In genomic region chr13:48603375-48603774, GRCh38 we compare ENCODE assay signal across 21 cellular contexts. TPM values are rescaled to one million over a fixed set of nuclear protein-coding genes. Genes with fewer than 3 reads are reported as not detected.
DNase-seq lines count a peak whose midpoint lies in the region; ATAC-seq, FAIRE-seq and TF ChIP-seq lines count a peak whose summit lies in the region.
"Had no signal": no experiment of that assay in that cellular context is flagged by ENCODE, and none has a peak within 500 bp of the region (broad histone marks: within the 10 kb centered on the region; RNA-seq: fewer than 3 reads in every experiment).

No MANE protein-coding gene starts in this region.

- no peak for TF ChIP-seq POLR2A in GM12878 (IDR thresholded peaks at IDR 0.05; ENCODE audit: low read depth, low read length)
- no peak for TF ChIP-seq POLR2A in sigmoid colon (IDR thresholded peaks at IDR 0.05)

- TF ChIP-seq RAD21 in GM12878 (IDR thresholded peaks at IDR 0.05; ENCODE audit: insufficient read depth, low read depth, low read length): no peak

- no peaks in the 10 kb centered on the region; a peak in 1 of 4 replicates for H3K27me3 ChIP-seq in GM12878 (replicated peaks in 1 of 2; ENCODE audit: control insufficient read depth in 2 of 2, insufficient read depth in 2 of 2, low read length in 1 of 2)
- H3K27me3 ChIP-seq in sigmoid colon: no peaks in the 10 kb centered on the region
- no peaks in the 10 kb centered on the region for H3K27me3 ChIP-seq in psoas muscle (ENCODE audit: insufficient read depth in 3 of 3, low read length in 2 of 3)
- H3K27me3 ChIP-seq: MG63 had no signal

- H3K4me1 ChIP-seq in GM12878 (ENCODE audit: control insufficient read depth, insufficient read depth, low read length) (no peaks in the 10 kb centered on the region), sigmoid colon (no peaks in the 10 kb centered on the region), psoas muscle (no peaks in the 10 kb centered on the region)

- ATAC-seq in GM18909 (IDR thresholded peaks at IDR 0.05; ENCODE audit: poor library complexity, unreplicated experiment) (peak; percentile 58), HG02870 (IDR thresholded peaks at IDR 0.05; ENCODE audit: unreplicated experiment) (peak; percentile 47), GM12878 (peak; percentile 19; the same call in 1 of the 3 replicates), psoas muscle (no peak)
- ATAC-seq: CD8-positive, alpha-beta T cell; PC-3 had no signal

- RAD21 ChIA-PET in GM12878 (lab: Charles Lee; ENCODE audit: unreplicated experiment): no interaction called here

- H3K9ac ChIP-seq in GM12878 (ENCODE audit: control insufficient read depth, insufficient read depth, low read length): no peak overlapping the region

- FAIRE-seq in GM12878 (lab: Jason Lieb, UNC): no peak
- FAIRE-seq: H54 had no signal

- SMC1A ChIA-PET in GM12878 (lab: Charles Lee; ENCODE audit: uncharacterized antibody, unreplicated experiment): no interaction called here

- H4K20me1 ChIP-seq in GM12878 (ENCODE audit: control insufficient read depth, insufficient read depth): no peaks in the 10 kb centered on the region

- no TSS peak for BruUV-seq in GM12878 (replicated peaks; lab: Mats Ljungman, UMichigan)

- TF ChIP-seq EP300 in GM12878 (IDR thresholded peaks at IDR 0.05; ENCODE audit: borderline replicate concordance in 1 of 2, control insufficient read depth in 1 of 2, low read depth in 2 of 2, low read length in 2 of 2) (no peak), sigmoid colon (IDR thresholded peaks at IDR 0.05) (no peak)

- WGBS in GM12878 (ENCODE audit: insufficient coverage, insufficient replicate concordance, low lambda C conversion rate, missing lambda C conversion rate): 0% methylated on average over 2 of the region's 2 CpGs
- 61 to 62% methylated on average over 2 of the region's 2 CpGs for WGBS in sigmoid colon, 2 donors
- 48 to 65% (median 52%) methylated on average over 2 of the region's 2 CpGs for WGBS in psoas muscle, 3 donors

- CTCF ChIA-PET in GM12878 (lab: Yijun Ruan, JAX): no interaction called here

- no peak overlapping the region for H2AFZ ChIP-seq in GM12878 (ENCODE audit: control insufficient read depth, low read depth, low read length)

- no peak overlapping the region for H3K27ac ChIP-seq in GM12878 (ENCODE audit: control insufficient read depth, insufficient read depth)
- no peak overlapping the region for H3K27ac ChIP-seq in sigmoid colon
- no peak overlapping the region for H3K27ac ChIP-seq in psoas muscle

- H3K4me3 ChIP-seq in GM12878 (no peak overlapping the region), sigmoid colon (no peak overlapping the region), psoas muscle (no peak overlapping the region)
- H3K4me3 ChIP-seq: MG63 had no signal

- in situ Hi-C loops in GM12878 (cut with MboI): no loop called here

- H3K36me3 ChIP-seq in GM12878 (ENCODE audit: control insufficient read depth in 2 of 2, insufficient read depth in 2 of 2, low read length in 1 of 2) (no peaks in the 10 kb centered on the region), sigmoid colon (no peaks in the 10 kb centered on the region), psoas muscle (ENCODE audit: insufficient read depth in 1 of 2, low read depth in 1 of 2) (no peaks in the 10 kb centered on the region)
- H3K36me3 ChIP-seq: MG63 had no signal

- H3K79me2 ChIP-seq in GM12878 (ENCODE audit: control insufficient read depth, insufficient read depth, low read length): no peaks in the 10 kb centered on the region

- no peaks in the 10 kb centered on the region; the same call in 2 of the 3 replicates for H3K9me3 ChIP-seq in GM12878 (replicated peaks; ENCODE audit: control insufficient read depth, insufficient read depth, low read length)
- H3K9me3 ChIP-seq in sigmoid colon: peaks cover 0 to 6% (median 0%) of the 10 kb centered on the region in 4 donors
- H3K9me3 ChIP-seq in psoas muscle: peaks cover 8% of the 10 kb centered on the region

- intact Hi-C loops in GM12878 (cut with micrococcal nuclease; ENCODE audit: unreplicated experiment): no loop called here
- intact Hi-C loops in sigmoid colon (cut with DNase I): no loop called here
- intact Hi-C loops in psoas muscle (cut with DNase I): no loop called here

- TF ChIP-seq CTCF in GM12878 (IDR thresholded peaks at IDR 0.05 in 2 of 3, conservative IDR thresholded peaks at IDR 0.05 in 1 of 3; ENCODE audit: control insufficient read depth in 2 of 3, extremely low read depth in 1 of 3, insufficient read depth in 1 of 3, low read depth in 3 of 3, low read length in 3 of 3): no peak
- no peak for TF ChIP-seq CTCF in sigmoid colon (IDR thresholded peaks at IDR 0.05)
- TF ChIP-seq CTCF in psoas muscle (IDR thresholded peaks at IDR 0.05): no peak

- POLR2A ChIA-PET in GM12878 (lab: Charles Lee): no interaction called here

- H3K4me2 ChIP-seq in GM12878 (ENCODE audit: control insufficient read depth, insufficient read depth): no peak overlapping the region

- DNase-seq in GM12878 (ENCODE audit: low read depth, low spot score) (no peak), sigmoid colon (no peak), psoas muscle (no peak), HuH-7.5 (ENCODE audit: low spot score) (no peak)
- DNase-seq in activated CD4-positive, alpha-beta T cell treated with anti-CD3 and anti-CD28 coated beads, Interleukin-2, amount 50 U/mL, for 1 hour: no peak
- DNase-seq: C1 segment of cervical spinal cord, DND-41, Kasumi-1, MG63, NCI-H1417, NCI-H1694 treated with DMSO at 0.1 percent for 48 hours, NCI-H2081 treated with DMSO at 0.1 percent for 48 hours, NCI-H446, NCI-H526, PC-3, SHP77 had no signal

TF ChIP-seq in GM12878, 131 proteins besides CTCF, POLR2A, EP300 and RAD21 (continues in another document):
- TF ChIP-seq ZNF687 (IDR thresholded peaks at IDR 0.05): no peak

RNA-seq across cellular contexts. Expression of gene CYSLTR2, which starts 50.4 kb away (rescaled TPM):
- not detected in 2 replicates for total RNA-seq in GM12878 (2013; cell fraction: nucleolus; rRNA removed)
- under 0.01 TPM in 1 of 2 replicates, not detected in the other for total RNA-seq in GM12878 (2014; rRNA removed)
- total RNA-seq in GM12878 (2014; rRNA removed; fragmentation: Illumina TruSeq; extraction: Trizol): 0.04 TPM in 1 of 2 replicates, not detected in the other
- 0.08 TPM in 1 of 2 replicates, not detected in the other for total RNA-seq in GM12878 (2021)
- 0.12 TPM for polyA plus RNA-seq in GM12878 (2011; ENCODE audit: low read depth)
- polyA plus RNA-seq in GM12878 (2011; rRNA removed): 0.03 TPM in 1 of 2 replicates, not detected in the other
- polyA plus RNA-seq in GM12878 (2011; cell fraction: cytosol; rRNA removed): 0.03 and 0.07 TPM in 2 replicates
- polyA plus RNA-seq in GM12878 (2011; cell fraction: nucleus; rRNA removed): 0.03 and 0.04 TPM in 2 replicates
- polyA plus RNA-seq in GM12878 (2012): 0.10 TPM in 1 of 2 replicates, not detected in the other
- polyA plus RNA-seq in GM12878 (2014; fragmentation: Illumina TruSeq; extraction: Trizol): 0.03 TPM in 1 of 2 replicates, not detected in the other
- polyA plus RNA-seq in GM12878 (2014; fragmentation: Nextera tagmentation; extraction: Ambion mirVana): under 1 TPM in 1 of 2 experiments, not detected in 1; 0.02 TPM
- 0.03 TPM in 1 of 2 replicates, not detected in the other for polyA plus RNA-seq in GM12878 (2014; rRNA removed)
- polyA plus RNA-seq in GM12878 (2016; fragmentation: Nextera tagmentation; extraction: Ambion mirVana): not detected
- 0.07 TPM in 1 of 2 replicates, not detected in the other for polyA minus RNA-seq in GM12878 (2011; rRNA and poly(A)+ RNA removed)
- not detected in 2 replicates for polyA minus RNA-seq in GM12878 (2011; cell fraction: cytosol; rRNA and poly(A)+ RNA removed)
- not detected in 2 replicates for polyA minus RNA-seq in GM12878 (2011; cell fraction: nucleus; rRNA and poly(A)+ RNA removed)
- total RNA-seq in sigmoid colon: 1 to 10 TPM in 2 of 4 donors, under 1 TPM in 2; 0.28 to 2.0 (median 1.1) TPM
- under 1 TPM in 2 of 3 donors, not detected in 1; 0.46 to 0.99 TPM for polyA plus RNA-seq in sigmoid colon
- total RNA-seq in psoas muscle: under 1 TPM in 3 of 4 donors, not detected in 1; 0.04 to 0.49 (median 0.18) TPM
- under 1 TPM; 0.01 to 0.04 (median 0.03) TPM for polyA plus RNA-seq in psoas muscle
- total RNA-seq: PC-3, RPMI7951 had no signal

Comparison
In these comparisons a context has a peak if more than half of its experiments do, and no peak if none do; other contexts are left out.
1. ATAC-seq: peak in GM18909 (single experiment), HG02870 (single experiment) and GM12878 (single experiment); none in psoas muscle (0 of 4).